Comparison of ENCODE assay signal across 18 cellular contexts in the genomic region with DNA sequence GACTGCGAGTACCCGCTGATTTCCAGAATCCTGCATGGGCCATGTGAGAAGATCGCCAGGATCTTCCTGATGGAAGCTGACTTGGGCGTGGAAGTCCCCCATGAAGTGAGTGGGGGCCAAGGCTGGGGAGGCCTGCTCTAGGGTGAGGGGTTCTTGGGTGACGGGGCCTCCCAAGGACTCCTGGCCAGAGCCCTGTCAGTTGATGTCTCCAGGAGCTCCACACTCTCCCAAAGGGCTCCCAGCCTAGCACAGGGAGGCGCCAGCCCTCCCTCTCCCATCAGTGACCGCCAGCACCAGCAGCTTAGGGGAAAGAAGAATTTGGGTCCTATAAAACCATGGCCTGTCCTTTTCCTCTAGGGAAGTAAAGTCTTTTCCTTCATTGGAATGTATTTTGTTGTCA. TPM values are rescaled to one million over a fixed set of nuclear protein-coding genes. Genes with fewer than 3 reads are reported as not detected.
DNase-seq lines count a peak whose midpoint lies in the region; ATAC-seq and TF ChIP-seq lines count a peak whose summit lies in the region.
"Had no signal": no experiment of that assay in that cellular context is flagged by ENCODE, and none has a peak within 500 bp of the region (broad histone marks: within the 10 kb centered on the region; RNA-seq: fewer than 3 reads in every experiment).

No MANE protein-coding gene starts in this region.

- TF ChIP-seq CTCF in heart right ventricle (IDR thresholded peaks at IDR 0.05) (no peak), esophagus squamous epithelium (IDR thresholded peaks at IDR 0.05) (no peak), ovary (IDR thresholded peaks at IDR 0.05) (no peak)

- peak in 1 of 2 donors; percentile 11 for DNase-seq in heart right ventricle
- DNase-seq in Right ventricle myocardium superior: no peak
- no peak for DNase-seq in esophagus squamous epithelium (lab: John Stamatoyannopoulos, UW)
- peak in 3 of 5 donors; percentile 12 to 34 (median 23) for DNase-seq in ovary
- no peak for DNase-seq in H7
- no peak for DNase-seq in NOMO-1 treated with dmso at 0.1 percent for 144 hours (lab: John Stamatoyannopoulos, UW; ENCODE audit: unreplicated experiment)
- DNase-seq: activated gamma-delta T cell treated with Interleukin-2 at 50 U/mL for 16 hours; amniotic stem cell; DMS 273 treated with DMSO at 0.1 percent for 48 hours; NCI-H2227 treated with DMSO at 0.1 percent for 48 hours; occipital lobe; stimulated activated CD4-positive, alpha-beta T cell treated with anti-CD3 and anti-CD28 coated beads, Interleukin-2, amount 100 ng/mL, for 48 hours had no signal

- no peak for ATAC-seq in heart right ventricle
- no peak for ATAC-seq in Right ventricle myocardium superior (ENCODE audit: poor library complexity)
- no peak for ATAC-seq in GM21360 (IDR thresholded peaks at IDR 0.05; ENCODE audit: unreplicated experiment)
- ATAC-seq in GM19351 (IDR thresholded peaks at IDR 0.05; ENCODE audit: unreplicated experiment): no peak
- ATAC-seq: GM12878, left colon had no signal

- H3K9me3 ChIP-seq in heart right ventricle (no peaks in the 10 kb centered on the region), esophagus squamous epithelium (no peaks in the 10 kb centered on the region), ovary (no peaks in the 10 kb centered on the region)
- H3K9me3 ChIP-seq: A549 had no signal

- intact Hi-C loops in heart right ventricle (cut with DNase I): loop anchor here in 5 of 10 donors (1.0 to 10.0 kb wide), 5 partner anchors 56 to 434 kb away; no protein-coding TSS in a partner anchor
- intact Hi-C loops in Right ventricle myocardium superior (cut with DNase I): loop anchor here (5.0 kb wide), 1 partner anchor 59 kb away; no protein-coding TSS in a partner anchor
- intact Hi-C loops in esophagus squamous epithelium (cut with DNase I): no loop called here
- intact Hi-C loops in ovary (cut with DNase I): no loop called here

- H3K27me3 ChIP-seq in heart right ventricle (no peaks in the 10 kb centered on the region), esophagus squamous epithelium (peaks cover 0 to 4% (median 0%) of the 10 kb centered on the region in 4 donors), ovary (no peaks in the 10 kb centered on the region), H7 (ENCODE audit: control insufficient read depth, insufficient read depth, low read length) (peaks cover 2% of the 10 kb centered on the region; the same call in 1 of the 2 replicates)

- TF ChIP-seq POLR2A in esophagus squamous epithelium (IDR thresholded peaks at IDR 0.05) (no peak), ovary (IDR thresholded peaks at IDR 0.05) (no peak)

- H3K36me3 ChIP-seq in heart right ventricle (peaks cover 0 to 85% (median 30%) of the 10 kb centered on the region in 9 donors), esophagus squamous epithelium (peaks cover 0 to 5% (median 0%) of the 10 kb centered on the region in 3 donors), ovary (no peaks in the 10 kb centered on the region), H7 (replicated peaks; ENCODE audit: control insufficient read depth, insufficient read depth, low read length) (peaks cover 4% of the 10 kb centered on the region)

- TF ChIP-seq EP300 in ovary (IDR thresholded peaks at IDR 0.05): no peak

- H3K4me3 ChIP-seq in heart right ventricle: no peak overlapping the region
- H3K4me3 ChIP-seq in esophagus squamous epithelium: no peak overlapping the region
- no peak overlapping the region for H3K4me3 ChIP-seq in ovary
- no peak overlapping the region for H3K4me3 ChIP-seq in H7 (ENCODE audit: insufficient read depth, low read depth, low read length)
- H3K4me3 ChIP-seq: A549, GM12878 had no signal

- H3K27ac ChIP-seq in heart right ventricle (peak overlapping the region; percentile 27 to 99 (median 61)), esophagus squamous epithelium (peak overlapping the region in 3 of 4 donors; percentile 23 to 96 (median 59)), ovary (peak overlapping the region in 1 of 2 donors; percentile 1)
- H3K27ac ChIP-seq: A549, C4-2B had no signal

- 95 to 96% methylated on average over 7 of the region's 7 CpGs for WGBS in heart right ventricle, 2 donors
- 93 to 100% methylated on average over 3 to 7 of the region's 7 CpGs for WGBS in esophagus squamous epithelium, 2 donors
- WGBS in ovary, 3 donors: 96 to 99% (median 97%) methylated on average over 7 of the region's 7 CpGs

- H3K4me1 ChIP-seq in heart right ventricle: peaks cover 32 to 86% (median 68%) of the 10 kb centered on the region in 9 donors
- H3K4me1 ChIP-seq in esophagus squamous epithelium: peaks cover 5 to 76% (median 63%) of the 10 kb centered on the region in 3 donors
- H3K4me1 ChIP-seq in ovary (ENCODE audit: insufficient read depth): peaks cover 41% of the 10 kb centered on the region
- H3K4me1 ChIP-seq: A549 had no signal

RNA-seq across cellular contexts. Expression of gene ZNF22, which starts 9.8 kb away (rescaled TPM):
- total RNA-seq in heart right ventricle (10 to 100 TPM; 11.0 to 17.2 (median 15.4) TPM), Right ventricle myocardium superior (11.4 TPM), esophagus squamous epithelium (10 to 100 TPM in 2 of 4 donors, 1 to 10 TPM in 2; 3.6 to 14.5 (median 8.0) TPM), ovary (10 to 100 TPM; 19.4 to 38.0 (median 28.6) TPM)
- polyA plus RNA-seq in heart right ventricle (10 to 100 TPM; 16.2 to 16.3 TPM), ovary (10 to 100 TPM; 25.5 to 27.4 TPM)
- total RNA-seq in H7 (2014; rRNA removed; shearing (Covaris generic)): 20.2 and 23.1 TPM in 2 replicates

RNA-seq across cellular contexts. Expression of gene DEPP1, which starts 12.4 kb away (rescaled TPM):
- 100 to 1,000 TPM in 1 of 10 donors, 10 to 100 TPM in 9; 10.0 to 172 (median 23.8) TPM for total RNA-seq in heart right ventricle
- 10 to 100 TPM; 27.6 to 40.3 TPM for polyA plus RNA-seq in heart right ventricle
- total RNA-seq in Right ventricle myocardium superior: 35.1 TPM
- total RNA-seq in esophagus squamous epithelium: 100 to 1,000 TPM in 1 of 4 donors, 10 to 100 TPM in 1, 1 to 10 TPM in 2; 2.5 to 116 (median 27.5) TPM
- 100 to 1,000 TPM in 5 of 7 donors, 10 to 100 TPM in 2; 35.6 to 511 (median 174) TPM for total RNA-seq in ovary
- 100 to 1,000 TPM in 1 of 2 donors, 10 to 100 TPM in 1; 56.7 to 603 TPM for polyA plus RNA-seq in ovary
- 0.28 and 1.2 TPM in 2 replicates for total RNA-seq in H7 (2014; rRNA removed; shearing (Covaris generic))

RNA-seq across cellular contexts. Expression of gene RASSF4, which starts 31.4 kb away (rescaled TPM):
- total RNA-seq in heart right ventricle: 100 to 1,000 TPM in 2 of 10 donors, 10 to 100 TPM in 8; 73.3 to 120 (median 79.9) TPM
- polyA plus RNA-seq in heart right ventricle: 10 to 100 TPM; 41.2 to 89.4 TPM
- total RNA-seq in Right ventricle myocardium superior: 87.5 TPM
- total RNA-seq in esophagus squamous epithelium: 10 to 100 TPM in 1 of 4 donors, 1 to 10 TPM in 3; 1.7 to 22.5 (median 7.4) TPM
- total RNA-seq in ovary: 10 to 100 TPM in 3 of 7 donors, 1 to 10 TPM in 4; 4.8 to 21.9 (median 7.3) TPM
- 1 to 10 TPM; 8.1 to 9.7 TPM for polyA plus RNA-seq in ovary
- 9.1 and 13.6 TPM in 2 replicates for total RNA-seq in H7 (2014; rRNA removed; shearing (Covaris generic))

Comparison
In these comparisons a context has a peak if more than half of its experiments do, and no peak if none do; other contexts are left out.
1. DNase-seq: peak in ovary (3 of 5); none in Right ventricle myocardium superior (single experiment), esophagus squamous epithelium (single experiment), H7 (single experiment) and NOMO-1 treated with dmso at 0.1 percent for 144 hours (single experiment).